Comparison of ENCODE assay signal across 13 cellular contexts in the genomic region with DNA sequence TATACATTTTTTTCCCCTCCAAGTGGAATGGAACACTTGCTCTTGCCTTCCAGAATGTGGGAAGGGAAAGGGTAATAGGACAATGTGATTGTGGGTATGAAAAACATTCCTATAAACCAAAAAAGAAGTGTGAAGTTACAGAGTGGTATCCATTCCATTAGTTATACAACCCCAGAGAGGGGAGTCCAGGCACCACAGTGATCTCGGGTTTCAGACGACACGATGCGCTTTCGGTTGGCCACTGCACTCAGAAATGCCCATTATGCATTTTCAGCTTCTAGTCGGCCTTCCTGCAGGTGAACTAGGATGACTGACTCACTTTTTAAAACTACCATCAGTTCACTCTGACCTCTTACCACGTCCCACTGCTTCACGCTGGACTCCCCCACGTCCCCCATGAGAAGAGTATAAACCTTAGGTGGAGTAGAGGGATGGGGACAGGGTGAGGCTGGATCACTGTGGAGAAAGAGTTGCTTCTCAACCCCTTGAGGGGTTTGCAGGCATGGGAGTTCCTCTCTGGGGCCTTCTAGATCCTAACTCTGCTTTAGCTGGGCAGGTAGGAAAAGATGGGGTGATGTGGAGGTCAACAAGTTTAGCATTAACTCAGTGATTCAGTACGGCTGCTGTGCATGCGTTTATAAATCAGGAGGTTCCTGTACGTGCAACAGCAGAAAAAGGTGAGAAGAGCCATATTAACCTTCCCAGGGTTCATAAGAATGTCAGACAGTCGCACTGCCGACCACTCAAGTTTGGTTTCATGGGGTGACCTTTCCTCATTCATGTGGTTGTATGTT. TPM values are rescaled to one million over a fixed set of nuclear protein-coding genes. Genes with fewer than 3 reads are reported as not detected.
DNase-seq lines count a peak whose midpoint lies in the region; ATAC-seq and TF ChIP-seq lines count a peak whose summit lies in the region.
"Had no signal": no experiment of that assay in that cellular context is flagged by ENCODE, and none has a peak within 500 bp of the region (broad histone marks: within the 10 kb centered on the region; RNA-seq: fewer than 3 reads in every experiment).

No MANE protein-coding gene starts in this region.

- H3K9me3 Mint-ChIP-seq in nephron (no peaks in the 10 kb centered on the region), type B pancreatic cell (no peaks in the 10 kb centered on the region)
- H3K9me3 Mint-ChIP-seq: activated naive CD4-positive, alpha-beta T cell treated with anti-CD3 and anti-CD28 coated beads, Interleukin-2, amount 50 U/mL, for 72 hours had no signal

- H3K27me3 Mint-ChIP-seq in nephron (ENCODE audit: low read depth) (no peaks in the 10 kb centered on the region), type B pancreatic cell (no peaks in the 10 kb centered on the region)

- peak overlapping the region; percentile 67 to 94 (median 82) for H3K27ac Mint-ChIP-seq in nephron
- H3K27ac Mint-ChIP-seq in type B pancreatic cell, result peak overlapping the region; percentile 47
- H3K27ac Mint-ChIP-seq: activated naive CD4-positive, alpha-beta T cell treated with anti-CD3 and anti-CD28 coated beads, Interleukin-2, amount 50 U/mL, for 72 hours had no signal

- ATAC-seq in GM21447 (IDR thresholded peaks at IDR 0.05; ENCODE audit: unreplicated experiment), result no peak
- no peak for ATAC-seq in HG03565 (IDR thresholded peaks at IDR 0.05; ENCODE audit: unreplicated experiment)
- ATAC-seq: activated naive CD4-positive, alpha-beta T cell treated with anti-CD3 and anti-CD28 coated beads, Interleukin-2, amount 50 U/mL, for 72 hours; Right ventricle myocardium inferior had no signal

- H3K4me1 Mint-ChIP-seq in nephron, result peaks cover 52% of the 10 kb centered on the region
- H3K4me1 Mint-ChIP-seq in type B pancreatic cell (ENCODE audit: unreplicated experiment), result peaks cover 41% of the 10 kb centered on the region

- TF ChIP-seq CTCF in nephron (IDR thresholded peaks at IDR 0.05; ENCODE audit: unreplicated experiment in 3 of 3), result no peak
- no peak for TF ChIP-seq CTCF in type B pancreatic cell (conservative IDR thresholded peaks at IDR 0.05)

- H3K27ac ChIP-seq in caudate nucleus (ENCODE audit: low read depth, low read length), result peak overlapping the region; percentile 27

- H3K36me3 Mint-ChIP-seq in nephron (ENCODE audit: low read depth) (peaks cover 59% of the 10 kb centered on the region), type B pancreatic cell (peaks cover 50% of the 10 kb centered on the region)
- H3K36me3 Mint-ChIP-seq: activated naive CD4-positive, alpha-beta T cell treated with anti-CD3 and anti-CD28 coated beads, Interleukin-2, amount 50 U/mL, for 72 hours had no signal

- DNase-seq in NCI-H2107 treated with DMSO at 0.1 percent for 48 hours (lab: John Stamatoyannopoulos, UW; ENCODE audit: unreplicated experiment), result peak; percentile 13
- DNase-seq in NCI-H2107 (lab: John Stamatoyannopoulos, UW), result no peak
- DNase-seq in caudate nucleus (lab: John Stamatoyannopoulos, UW), result no peak
- DNase-seq in type B pancreatic cell (ENCODE audit: extremely low spot score, unreplicated experiment), result no peak
- no peak for DNase-seq in NCI-H524 (lab: John Stamatoyannopoulos, UW)
- DNase-seq: 8988T, head of caudate nucleus, NCI-H526 had no signal

- H3K4me3 Mint-ChIP-seq in nephron (no peak overlapping the region), type B pancreatic cell (no peak overlapping the region)

RNA-seq across cellular contexts. Expression of a gene that starts 50.5 kb away (rescaled TPM):
- total RNA-seq in type B pancreatic cell (ENCODE audit: low replicate concordance), result 80.0 and 137 TPM in 2 replicates
